Comparison of ENCODE assay signal across 23 cellular contexts in genomic region chr7:87339373-87339897, GRCh38. TPM values are rescaled to one million over a fixed set of nuclear protein-coding genes. Genes with fewer than 3 reads are reported as not detected.
A peak's percentile ranks its signal among the peaks of the same experiment; 100 is the strongest.
DNase-seq lines count a peak whose midpoint lies in the region; ATAC-seq and TF ChIP-seq lines count a peak whose summit lies in the region.
"Had no signal": no experiment of that assay in that cellular context is flagged by ENCODE, and none has a peak within 500 bp of the region (broad histone marks: within the 10 kb centered on the region; RNA-seq: fewer than 3 reads in every experiment).

No MANE protein-coding gene starts in this region.

- peak overlapping the region in 2 of 5 experiments; percentile 25 to 80 for H3K4me3 Mint-ChIP-seq in brain
- H3K4me3 Mint-ChIP-seq in activated CD4-positive, alpha-beta memory T cell treated with anti-CD3 and anti-CD28 coated beads, Interleukin-2, amount 10 ng/mL, durations not matched to agents 7 days and 5 days = no peak overlapping the region
- H3K4me3 Mint-ChIP-seq: activated CD4-positive, alpha-beta T cell treated with anti-CD3 and anti-CD28 coated beads for 36 hours; central memory CD8-positive, alpha-beta T cell; effector memory CD8-positive, alpha-beta T cell; GM23338; stimulated activated memory B cell treated with anti-CD40 and anti-IgM and Interleukin-4, amounts not matched to agents 10 μg/mL and 1 μg/mL and 100 μg/mL, for 72 hours had no signal

- H3K27ac Mint-ChIP-seq in brain = peak overlapping the region in 4 of 5 experiments; percentile 37 to 89 (median 48)
- H3K27ac Mint-ChIP-seq in activated CD4-positive, alpha-beta memory T cell treated with anti-CD3 and anti-CD28 coated beads, Interleukin-2, amount 10 ng/mL, durations not matched to agents 7 days and 5 days = no peak overlapping the region
- H3K27ac Mint-ChIP-seq: activated CD4-positive, alpha-beta T cell treated with anti-CD3 and anti-CD28 coated beads for 36 hours; effector memory CD8-positive, alpha-beta T cell; GM23338; stimulated activated memory B cell treated with anti-CD40 and anti-IgM and Interleukin-4, amounts not matched to agents 10 μg/mL and 1 μg/mL and 100 μg/mL, for 72 hours had no signal

- intact Hi-C loops in heart right ventricle (cut with DNase I) = no loop called here

- no peaks in the 10 kb centered on the region for H3K36me3 ChIP-seq in cardiac muscle cell
- H3K36me3 ChIP-seq in heart right ventricle = peaks cover 0 to 46% (median 0%) of the 10 kb centered on the region in 9 donors
- H3K36me3 ChIP-seq: adrenal gland, neutrophil had no signal

- H3K27me3 Mint-ChIP-seq in brain = no peaks in the 10 kb centered on the region
- no peaks in the 10 kb centered on the region for H3K27me3 Mint-ChIP-seq in activated CD4-positive, alpha-beta memory T cell treated with anti-CD3 and anti-CD28 coated beads, Interleukin-2, amount 10 ng/mL, durations not matched to agents 7 days and 5 days
- H3K27me3 Mint-ChIP-seq: activated CD4-positive, alpha-beta T cell treated with anti-CD3 and anti-CD28 coated beads for 36 hours; central memory CD8-positive, alpha-beta T cell; effector memory CD8-positive, alpha-beta T cell; stimulated activated memory B cell treated with anti-CD40 and anti-IgM and Interleukin-4, amounts not matched to agents 10 μg/mL and 1 μg/mL and 100 μg/mL, for 72 hours had no signal

- TF ChIP-seq CTCF in cardiac muscle cell (IDR thresholded peaks at IDR 0.05; ENCODE audit: low read depth, low read length) (no peak), heart right ventricle (IDR thresholded peaks at IDR 0.05) (no peak), brain (conservative IDR thresholded peaks at IDR 0.05) (no peak)

- H3K9me3 Mint-ChIP-seq in brain = peaks cover 4 to 10% (median 5%) of the 10 kb centered on the region in 5 experiments
- H3K9me3 Mint-ChIP-seq in activated CD4-positive, alpha-beta memory T cell treated with anti-CD3 and anti-CD28 coated beads, Interleukin-2, amount 10 ng/mL, durations not matched to agents 7 days and 5 days = peaks cover 4% of the 10 kb centered on the region
- H3K9me3 Mint-ChIP-seq: central memory CD8-positive, alpha-beta T cell; effector memory CD8-positive, alpha-beta T cell; stimulated activated memory B cell treated with anti-CD40 and anti-IgM and Interleukin-4, amounts not matched to agents 10 μg/mL and 1 μg/mL and 100 μg/mL, for 72 hours had no signal

- DNase-seq in cardiac muscle cell (ENCODE audit: low read depth in 1 of 2, low spot score in 1 of 2) (no peak), heart right ventricle (no peak), left kidney (ENCODE audit: low read depth, low spot score) (peak; percentile 76)
- no peak for DNase-seq in activated CD4-positive, alpha-beta memory T cell treated with anti-CD3 and anti-CD28 coated beads, Interleukin-2, amount 10 ng/mL, durations not matched to agents 7 days and 5 days
- DNase-seq: activated CD4-positive, alpha-beta T cell treated with anti-CD3 and anti-CD28 coated beads for 36 hours; activated CD8-positive, alpha-beta memory T cell treated with anti-CD3 and anti-CD28 coated beads, Interleukin-2, amount 50 U/mL, for 4 hours; activated effector memory CD4-positive, alpha-beta T cell treated with Interleukin-2 at 50 U/mL for 16 hours; adrenal gland; effector memory CD8-positive, alpha-beta T cell; left cardiac atrium; mucosa of descending colon; NCI-H1105; NCI-H774; Peyer's patch; SK-N-SH had no signal

- no peak overlapping the region for H3K4me3 ChIP-seq in cardiac muscle cell
- no peak overlapping the region for H3K4me3 ChIP-seq in heart right ventricle
- H3K4me3 ChIP-seq: adrenal gland, GM23338, mucosa of descending colon, Peyer's patch had no signal

- CTCF ChIA-PET in activated CD4-positive, alpha-beta memory T cell treated with anti-CD3 and anti-CD28 coated beads, Interleukin-2, amount 10 ng/mL, durations not matched to agents 7 days and 5 days (lab: Charles Lee) = no interaction called here

- H3K4me1 ChIP-seq in cardiac muscle cell (ENCODE audit: low read depth) (peaks cover 15% of the 10 kb centered on the region), heart right ventricle (peaks cover 0 to 18% (median 6%) of the 10 kb centered on the region in 9 donors)

- H3K4me1 Mint-ChIP-seq in brain = peaks cover 37% of the 10 kb centered on the region
- H3K4me1 Mint-ChIP-seq in activated CD4-positive, alpha-beta memory T cell treated with anti-CD3 and anti-CD28 coated beads, Interleukin-2, amount 10 ng/mL, durations not matched to agents 7 days and 5 days = peaks cover 26% of the 10 kb centered on the region
- H3K4me1 Mint-ChIP-seq: stimulated activated memory B cell treated with anti-CD40 and anti-IgM and Interleukin-4, amounts not matched to agents 10 μg/mL and 1 μg/mL and 100 μg/mL, for 72 hours had no signal

- H3K9me3 ChIP-seq in cardiac muscle cell (ENCODE audit: low read depth) (no peaks in the 10 kb centered on the region), heart right ventricle (no peaks in the 10 kb centered on the region)
- H3K9me3 ChIP-seq: mucosa of descending colon, neutrophil, Peyer's patch, SK-N-SH had no signal

- H3K27ac ChIP-seq in cardiac muscle cell = peak overlapping the region; percentile 1
- no peak overlapping the region for H3K27ac ChIP-seq in heart right ventricle
- H3K27ac ChIP-seq: adrenal gland, neutrophil, Peyer's patch had no signal

- H3K27me3 ChIP-seq in cardiac muscle cell = no peaks in the 10 kb centered on the region
- H3K27me3 ChIP-seq in heart right ventricle = no peaks in the 10 kb centered on the region
- H3K27me3 ChIP-seq: adrenal gland, neutrophil, Peyer's patch had no signal

- ATAC-seq in heart right ventricle = no peak
- no peak for ATAC-seq in GM19023 (IDR thresholded peaks at IDR 0.05; ENCODE audit: unreplicated experiment)
- no peak for ATAC-seq in HG02798 (IDR thresholded peaks at IDR 0.05; ENCODE audit: poor library complexity, unreplicated experiment)
- ATAC-seq in GM18520 (IDR thresholded peaks at IDR 0.05; ENCODE audit: unreplicated experiment) = no peak
- ATAC-seq: activated CD4-positive, alpha-beta T cell treated with anti-CD3 and anti-CD28 coated beads for 36 hours; effector memory CD8-positive, alpha-beta T cell; GM23338; left cardiac atrium; mucosa of descending colon; stimulated activated memory B cell treated with anti-CD40 and anti-IgM and Interleukin-4, amounts not matched to agents 10 μg/mL and 1 μg/mL and 100 μg/mL, for 72 hours had no signal

- H3K36me3 Mint-ChIP-seq in brain = peaks cover 48% of the 10 kb centered on the region
- H3K36me3 Mint-ChIP-seq in activated CD4-positive, alpha-beta memory T cell treated with anti-CD3 and anti-CD28 coated beads, Interleukin-2, amount 10 ng/mL, durations not matched to agents 7 days and 5 days (ENCODE audit: low read depth) = peaks cover 26% of the 10 kb centered on the region

- POLR2A ChIA-PET in activated CD4-positive, alpha-beta memory T cell treated with anti-CD3 and anti-CD28 coated beads, Interleukin-2, amount 10 ng/mL, durations not matched to agents 7 days and 5 days (lab: Charles Lee) = no interaction called here

- 67 to 70% methylated on average over 2 of the region's 2 CpGs for WGBS in heart right ventricle, 2 donors

RNA-seq across cellular contexts. Expression of gene CROT, which starts 6.0 kb away (rescaled TPM):
- total RNA-seq in cardiac muscle cell (4.9 and 7.7 TPM in 2 replicates), heart right ventricle (10 to 100 TPM in 1 of 10 donors, 1 to 10 TPM in 9; 4.5 to 10.6 (median 7.7) TPM)
- polyA plus RNA-seq in cardiac muscle cell (6.4 and 10.3 TPM in 2 replicates), heart right ventricle (1 to 10 TPM; 4.3 to 5.6 TPM), brain (ENCODE audit: insufficient read depth, low read depth, low replicate concordance) (2.0 TPM)
- total RNA-seq in activated CD4-positive, alpha-beta memory T cell treated with anti-CD3 and anti-CD28 coated beads, Interleukin-2, amount 10 ng/mL, durations not matched to agents 7 days and 5 days = 10 to 100 TPM in 1 of 2 experiments, 1 to 10 TPM in 1; 9.5 to 12.6 TPM
